9 cellular contexts compared by ENCODE assay signal in genomic region chr1:186304982-186305949, GRCh38. TPM values are rescaled to one million over a fixed set of nuclear protein-coding genes. Genes with fewer than 3 reads are reported as not detected.
DNase-seq lines count a peak whose midpoint lies in the region; ATAC-seq and TF ChIP-seq lines count a peak whose summit lies in the region.
"Had no signal": no experiment of that assay in that cellular context is flagged by ENCODE, and none has a peak within 500 bp of the region (broad histone marks: within the 10 kb centered on the region; RNA-seq: fewer than 3 reads in every experiment).

No MANE protein-coding gene starts in this region.

- TF ChIP-seq POLR2A in IMR-90 (IDR thresholded peaks at IDR 0.05; ENCODE audit: low read depth, low read length): no peak

- no peak for TF ChIP-seq RAD21 in IMR-90 (IDR thresholded peaks at IDR 0.05; ENCODE audit: low read length)

- H4K91ac ChIP-seq in IMR-90 (ENCODE audit: insufficient read depth, low read depth, low read length): no peak overlapping the region

- no peak overlapping the region for H2AK9ac ChIP-seq in IMR-90 (replicated peaks; ENCODE audit: low read depth, low read length, poor library complexity)

- no peak overlapping the region for H4K8ac ChIP-seq in IMR-90 (ENCODE audit: low read depth in 2 of 2, low read length in 2 of 2)

- BruUV-seq in IMR-90 (replicated peaks; lab: Mats Ljungman, UMichigan): no TSS peak

- no peak overlapping the region for H2BK20ac ChIP-seq in IMR-90 (ENCODE audit: low read depth, low read length)

- H3K27me3 ChIP-seq in IMR-90 (ENCODE audit: control insufficient read depth, insufficient read depth, low read length): no peaks in the 10 kb centered on the region

- no peaks in the 10 kb centered on the region for H3K9me1 ChIP-seq in IMR-90 (ENCODE audit: insufficient read depth, low read length)

- DNase-seq in activated T-cell treated with anti-CD3 and anti-CD28 coated beads, Interleukin-2, amount 50 U/mL, for 24 hours: no peak
- no peak for DNase-seq in activated T-cell treated with anti-CD3 and anti-CD28 coated beads, Interleukin-2, amount 50 U/mL, for 4 hours
- DNase-seq in IMR-90: peak; percentile 13
- DNase-seq in T-helper 2 cell treated with Interferon-gamma antibody and Interleukin-4, amounts not matched to agents 5 μg/mL and 100 μg/mL, for 36 hours (ENCODE audit: low spot score): no peak
- peak; percentile 59 for DNase-seq in glutamatergic neuron
- no peak for DNase-seq in NCI-H345 treated with DMSO at 0.1 percent for 48 hours (lab: John Stamatoyannopoulos, UW; ENCODE audit: unreplicated experiment)
- no peak for DNase-seq in cortex of kidney (lab: John Stamatoyannopoulos, UW)

- no peak overlapping the region for H2BK5ac ChIP-seq in IMR-90 (ENCODE audit: low read depth, low read length, poor library complexity, severe bottlenecking)

- peak overlapping the region; percentile 58 for H3K27ac Mint-ChIP-seq in activated T-cell treated with anti-CD3 and anti-CD28 coated beads, Interleukin-2, amount 50 U/mL, for 24 hours
- peak overlapping the region; percentile 77 for H3K27ac Mint-ChIP-seq in T-helper 2 cell treated with Interferon-gamma antibody and Interleukin-4, amounts not matched to agents 5 μg/mL and 100 μg/mL, for 36 hours
- H3K27ac Mint-ChIP-seq in glutamatergic neuron (ENCODE audit: unreplicated experiment): peak overlapping the region; percentile 74
- H3K27ac Mint-ChIP-seq: dendritic cell treated with granulocyte-macrophage colony-stimulating factor and Interleukin-4, amounts not matched to agents 40 ng/mL and 50 ng/mL, for 4 days had no signal

- no peak overlapping the region for H3K9ac ChIP-seq in IMR-90 (ENCODE audit: low read depth, low read length)

- H3K4me3 Mint-ChIP-seq in activated T-cell treated with anti-CD3 and anti-CD28 coated beads, Interleukin-2, amount 50 U/mL, for 24 hours: no peak overlapping the region
- H3K4me3 Mint-ChIP-seq in activated T-cell treated with anti-CD3 and anti-CD28 coated beads, Interleukin-2, amount 50 U/mL, for 4 hours: no peak overlapping the region
- peak overlapping the region; percentile 51 for H3K4me3 Mint-ChIP-seq in T-helper 2 cell treated with Interferon-gamma antibody and Interleukin-4, amounts not matched to agents 5 μg/mL and 100 μg/mL, for 36 hours
- H3K4me3 Mint-ChIP-seq in glutamatergic neuron (ENCODE audit: unreplicated experiment): no peak overlapping the region
- H3K4me3 Mint-ChIP-seq: dendritic cell treated with granulocyte-macrophage colony-stimulating factor and Interleukin-4, amounts not matched to agents 40 ng/mL and 50 ng/mL, for 4 days had no signal

- H3K4me2 ChIP-seq in IMR-90 (ENCODE audit: low read depth, low read length): no peak overlapping the region

- no peak overlapping the region for H3K4me3 ChIP-seq in IMR-90 (ENCODE audit: insufficient read depth, low read depth, low read length)

- H3K9me3 ChIP-seq in IMR-90 (ENCODE audit: control insufficient read depth, insufficient read depth, low read length): no peaks in the 10 kb centered on the region

- intact Hi-C loops in IMR-90 (cut with micrococcal nuclease): loop anchor here (10.0 kb wide), 1 partner anchor 150 kb away; no protein-coding TSS in a partner anchor

- H2BK15ac ChIP-seq in IMR-90 (ENCODE audit: low read depth, low read length): no peak overlapping the region

- dilution Hi-C loops in IMR-90 (cut with HindIII; ENCODE audit: low sequenced_read_pairs, unreplicated experiment): no loop called here

- no peak overlapping the region for H2AK5ac ChIP-seq in IMR-90 (ENCODE audit: low read depth, low read length)

- no CpG with 5 or more reads among the region's 6 CpGs for WGBS in IMR-90 (ENCODE audit: extremely low coverage in 2 of 2, insufficient read length in 1 of 2), 2 experiments

- H3K14ac ChIP-seq in IMR-90 (replicated peaks; ENCODE audit: low read depth, low read length): no peak overlapping the region

- POLR2A ChIA-PET in IMR-90 (lab: Charles Lee; ENCODE audit: unreplicated experiment): no interaction called here

- H3K18ac ChIP-seq in IMR-90 (ENCODE audit: low read depth, low read length): no peak overlapping the region

- H3K4ac ChIP-seq in IMR-90 (ENCODE audit: low read depth, low read length): no peak overlapping the region

- H3K36me3 ChIP-seq in IMR-90 (ENCODE audit: control insufficient read depth, insufficient read depth, low read length): no peaks in the 10 kb centered on the region

- no peak overlapping the region for H3K56ac ChIP-seq in IMR-90 (ENCODE audit: extremely low read depth, insufficient read depth, low read length)

- H3K27me3 Mint-ChIP-seq in activated T-cell treated with anti-CD3 and anti-CD28 coated beads, Interleukin-2, amount 50 U/mL, for 24 hours: no peaks in the 10 kb centered on the region
- H3K27me3 Mint-ChIP-seq in activated T-cell treated with anti-CD3 and anti-CD28 coated beads, Interleukin-2, amount 50 U/mL, for 4 hours (ENCODE audit: low read depth): no peaks in the 10 kb centered on the region
- H3K27me3 Mint-ChIP-seq in T-helper 2 cell treated with Interferon-gamma antibody and Interleukin-4, amounts not matched to agents 5 μg/mL and 100 μg/mL, for 36 hours (ENCODE audit: low read depth): no peaks in the 10 kb centered on the region
- H3K27me3 Mint-ChIP-seq in glutamatergic neuron (ENCODE audit: unreplicated experiment): no peaks in the 10 kb centered on the region
- H3K27me3 Mint-ChIP-seq: dendritic cell treated with granulocyte-macrophage colony-stimulating factor and Interleukin-4, amounts not matched to agents 40 ng/mL and 50 ng/mL, for 4 days had no signal

- no peak for ATAC-seq in activated T-cell treated with anti-CD3 and anti-CD28 coated beads, Interleukin-2, amount 50 U/mL, for 4 hours
- ATAC-seq in GM21526 (IDR thresholded peaks at IDR 0.05; ENCODE audit: low FRiP score, unreplicated experiment) (peak; percentile 89), IMR-90 (ENCODE audit: low read depth) (peak; percentile 48; the same call in 1 of the 2 replicates)

- H3K23ac ChIP-seq in IMR-90 (ENCODE audit: low read depth, low read length): no peak overlapping the region

- no peak overlapping the region for H2AFZ ChIP-seq in IMR-90 (replicated peaks; ENCODE audit: low read length, poor library complexity)

- in situ Hi-C loops in IMR-90 (cut with MboI; ENCODE audit: low sequenced_read_pairs): no loop called here

- H3K9me3 Mint-ChIP-seq in activated T-cell treated with anti-CD3 and anti-CD28 coated beads, Interleukin-2, amount 50 U/mL, for 24 hours: no peaks in the 10 kb centered on the region
- H3K9me3 Mint-ChIP-seq in activated T-cell treated with anti-CD3 and anti-CD28 coated beads, Interleukin-2, amount 50 U/mL, for 4 hours: no peaks in the 10 kb centered on the region
- peaks cover 5% of the 10 kb centered on the region for H3K9me3 Mint-ChIP-seq in T-helper 2 cell treated with Interferon-gamma antibody and Interleukin-4, amounts not matched to agents 5 μg/mL and 100 μg/mL, for 36 hours
- no peaks in the 10 kb centered on the region for H3K9me3 Mint-ChIP-seq in glutamatergic neuron (ENCODE audit: unreplicated experiment)
- H3K9me3 Mint-ChIP-seq: dendritic cell treated with granulocyte-macrophage colony-stimulating factor and Interleukin-4, amounts not matched to agents 40 ng/mL and 50 ng/mL, for 4 days had no signal

- peaks cover 56% of the 10 kb centered on the region for H3K4me1 Mint-ChIP-seq in activated T-cell treated with anti-CD3 and anti-CD28 coated beads, Interleukin-2, amount 50 U/mL, for 24 hours (ENCODE audit: low read depth)
- peaks cover 51% of the 10 kb centered on the region for H3K4me1 Mint-ChIP-seq in activated T-cell treated with anti-CD3 and anti-CD28 coated beads, Interleukin-2, amount 50 U/mL, for 4 hours (ENCODE audit: low read depth)
- H3K4me1 Mint-ChIP-seq in T-helper 2 cell treated with Interferon-gamma antibody and Interleukin-4, amounts not matched to agents 5 μg/mL and 100 μg/mL, for 36 hours (ENCODE audit: low read depth): peaks cover 48% of the 10 kb centered on the region
- H3K4me1 Mint-ChIP-seq in glutamatergic neuron (ENCODE audit: low read depth, unreplicated experiment): peaks cover 12% of the 10 kb centered on the region

- H3K36me3 Mint-ChIP-seq in activated T-cell treated with anti-CD3 and anti-CD28 coated beads, Interleukin-2, amount 50 U/mL, for 24 hours (ENCODE audit: low read depth): peaks cover 4% of the 10 kb centered on the region
- H3K36me3 Mint-ChIP-seq in activated T-cell treated with anti-CD3 and anti-CD28 coated beads, Interleukin-2, amount 50 U/mL, for 4 hours (ENCODE audit: insufficient read depth): peaks cover 7% of the 10 kb centered on the region
- peaks cover 13% of the 10 kb centered on the region for H3K36me3 Mint-ChIP-seq in T-helper 2 cell treated with Interferon-gamma antibody and Interleukin-4, amounts not matched to agents 5 μg/mL and 100 μg/mL, for 36 hours (ENCODE audit: low read depth)
- H3K36me3 Mint-ChIP-seq in glutamatergic neuron (ENCODE audit: unreplicated experiment): no peaks in the 10 kb centered on the region

- no peaks in the 10 kb centered on the region for H3K4me1 ChIP-seq in IMR-90 (ENCODE audit: control insufficient read depth, insufficient read depth, low read length)

- CTCF ChIA-PET in IMR-90 (lab: Yijun Ruan, JAX): interaction anchor here (0.6 to 2.0 kb wide), 4 partner anchors 10 to 264 kb away, joined by 3 to 6 read pairs (median 3); no protein-coding TSS in a partner anchor

- TF ChIP-seq CTCF in IMR-90 (conservative IDR thresholded peaks at IDR 0.05; ENCODE audit: low read depth, low read length) (peak; percentile 42), glutamatergic neuron (IDR thresholded peaks at IDR 0.05; ENCODE audit: partially characterized antibody, unreplicated experiment) (peak; percentile 57)

- no peak overlapping the region for H2BK120ac ChIP-seq in IMR-90 (ENCODE audit: low read depth, low read length)

- H3K27ac ChIP-seq in IMR-90 (ENCODE audit: insufficient read depth, low read length): no peak overlapping the region

- no peaks in the 10 kb centered on the region for H4K20me1 ChIP-seq in IMR-90 (ENCODE audit: insufficient read depth, low read length)

- no peaks in the 10 kb centered on the region for H3K79me1 ChIP-seq in IMR-90 (ENCODE audit: low read depth in 1 of 2, low read length in 2 of 2)

- H4K5ac ChIP-seq in IMR-90 (ENCODE audit: low read depth, low read length): no peak overlapping the region

TF ChIP-seq in IMR-90, 13 proteins besides CTCF, POLR2A, EP300 and RAD21 (continues in another document):
- TF ChIP-seq CEBPB (IDR thresholded peaks at IDR 0.05; ENCODE audit: low read depth, low read length) (no peak), SMC3 (IDR thresholded peaks at IDR 0.05; ENCODE audit: low read depth, low read length) (no peak), RCOR1 (IDR thresholded peaks at IDR 0.05; ENCODE audit: insufficient replicate concordance, low read length) (no peak)

RNA-seq across cellular contexts. Expression of gene PRG4, which starts 9.2 kb away (rescaled TPM):
- total RNA-seq in activated T-cell treated with anti-CD3 and anti-CD28 coated beads, Interleukin-2, amount 50 U/mL, for 4 hours: 1 to 10 TPM in 1 of 3 donors, under 1 TPM in 2; 0.21 to 3.0 (median 0.40) TPM
- total RNA-seq in IMR-90 (2012; rRNA removed) (not detected in 2 replicates), glutamatergic neuron (ENCODE audit: unreplicated experiment) (not detected)
- polyA plus RNA-seq in IMR-90 (2012; rRNA removed): not detected in 2 replicates
- not detected in 2 replicates for polyA plus RNA-seq in IMR-90 (2012; cell fraction: cytosol; rRNA removed)
- polyA plus RNA-seq in IMR-90 (2012; cell fraction: nucleus; rRNA removed; ENCODE audit: low replicate concordance): not detected in 2 replicates

Comparison
In these comparisons a context has a peak if more than half of its experiments do, and no peak if none do; other contexts are left out.
1. DNase-seq: peak in IMR-90 (single experiment) and glutamatergic neuron (single experiment); none in activated T-cell treated with anti-CD3 and anti-CD28 coated beads, Interleukin-2, amount 50 U/mL, for 24 hours (single experiment), activated T-cell treated with anti-CD3 and anti-CD28 coated beads, Interleukin-2, amount 50 U/mL, for 4 hours (single experiment), T-helper 2 cell treated with Interferon-gamma antibody and Interleukin-4, amounts not matched to agents 5 μg/mL and 100 μg/mL, for 36 hours (single experiment), NCI-H345 treated with DMSO at 0.1 percent for 48 hours (single experiment) and cortex of kidney (single experiment).
2. ATAC-seq: peak in GM21526 (single experiment) and IMR-90 (single experiment); none in activated T-cell treated with anti-CD3 and anti-CD28 coated beads, Interleukin-2, amount 50 U/mL, for 4 hours (0 of 2).
3. Peak in every context shown above with its lines, with median percentiles within 50 percentile points of each other: H3K27ac Mint-ChIP-seq.